In the genomic region with DNA sequence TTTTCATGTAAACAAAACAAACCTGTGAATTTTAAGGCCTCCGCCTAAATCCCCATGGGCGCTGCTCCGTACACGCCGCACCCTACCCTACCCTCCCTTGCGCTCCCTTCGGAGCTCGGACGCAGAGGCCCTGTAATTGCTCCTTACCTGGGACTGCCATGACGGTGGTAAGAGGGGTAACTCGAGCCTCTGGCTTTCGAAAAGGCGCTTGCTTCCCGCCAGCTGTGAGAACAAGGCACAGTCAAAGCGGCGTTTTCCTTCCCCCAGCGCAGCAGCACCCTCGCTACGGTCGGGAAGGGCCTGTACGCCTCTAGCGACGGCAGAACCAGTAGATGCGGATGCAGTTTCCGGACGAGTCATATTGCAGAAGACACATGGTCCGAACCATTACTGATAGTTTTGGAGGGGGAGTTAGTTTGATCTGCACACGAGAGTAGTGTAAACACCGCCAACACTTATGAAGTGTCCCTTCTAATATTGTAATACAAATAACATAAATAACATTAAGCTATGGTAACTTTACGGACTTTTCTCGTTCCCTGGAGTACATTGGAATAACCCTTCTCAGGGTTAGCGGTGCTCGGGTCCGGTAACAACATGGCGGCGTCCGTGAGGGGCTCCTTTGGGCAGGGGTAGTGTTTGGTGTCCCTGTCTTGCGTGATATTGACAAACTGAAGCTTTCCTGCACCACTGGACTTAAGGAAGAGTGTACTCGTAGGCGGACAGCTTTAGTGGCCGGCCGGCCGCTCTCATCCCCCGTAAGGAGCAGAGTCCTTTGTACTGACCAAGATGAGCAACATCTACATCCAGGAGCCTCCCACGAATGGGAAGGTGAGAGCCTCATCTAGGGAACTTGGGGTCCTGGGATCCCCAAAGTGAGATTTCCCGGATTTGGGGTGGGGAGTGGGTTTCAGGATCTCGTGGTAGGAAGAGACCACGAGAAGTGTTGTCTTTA, we compare ENCODE assay signal across 8 cellular contexts. TPM values are rescaled to one million over a fixed set of nuclear protein-coding genes. Genes with fewer than 3 reads are reported as not detected.
DNase-seq lines count a peak whose midpoint lies in the region; ATAC-seq and TF ChIP-seq lines count a peak whose summit lies in the region.

A gene with protein sequence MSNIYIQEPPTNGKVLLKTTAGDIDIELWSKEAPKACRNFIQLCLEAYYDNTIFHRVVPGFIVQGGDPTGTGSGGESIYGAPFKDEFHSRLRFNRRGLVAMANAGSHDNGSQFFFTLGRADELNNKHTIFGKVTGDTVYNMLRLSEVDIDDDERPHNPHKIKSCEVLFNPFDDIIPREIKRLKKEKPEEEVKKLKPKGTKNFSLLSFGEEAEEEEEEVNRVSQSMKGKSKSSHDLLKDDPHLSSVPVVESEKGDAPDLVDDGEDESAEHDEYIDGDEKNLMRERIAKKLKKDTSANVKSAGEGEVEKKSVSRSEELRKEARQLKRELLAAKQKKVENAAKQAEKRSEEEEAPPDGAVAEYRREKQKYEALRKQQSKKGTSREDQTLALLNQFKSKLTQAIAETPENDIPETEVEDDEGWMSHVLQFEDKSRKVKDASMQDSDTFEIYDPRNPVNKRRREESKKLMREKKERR (plus strand): TSS at position 573 of the 955 bp plus-strand sequence. CDS start 217 bp downstream, at position 790.
Gene SREK1IP1, minus strand, starts transcription at position 334 of the 955 bp plus-strand sequence. Its CDS starts 174 bp downstream, at position 160.

- H3K9me3 Mint-ChIP-seq in chondrocyte (ENCODE audit: low read depth), result no peaks in the 10 kb centered on the region

- TF ChIP-seq CTCF in chondrocyte (IDR thresholded peaks at IDR 0.05) (peak; percentile 50), kidney epithelial cell (IDR thresholded peaks at IDR 0.05; ENCODE audit: insufficient read depth, low read length, poor library complexity, severe bottlenecking) (peak; percentile 11)

- peaks cover 2% of the 10 kb centered on the region for H3K36me3 ChIP-seq in kidney epithelial cell (ENCODE audit: control insufficient read depth, insufficient read depth, low read length)

- peaks cover 43% of the 10 kb centered on the region for H3K4me1 Mint-ChIP-seq in chondrocyte (ENCODE audit: low read depth)

- peak within 1 kb of the TSS; percentile 92 for H3K4me3 Mint-ChIP-seq in chondrocyte (ENCODE audit: unreplicated experiment)

- no peaks in the 10 kb centered on the region for H3K27me3 Mint-ChIP-seq in chondrocyte (ENCODE audit: low read depth)

- H3K27ac Mint-ChIP-seq in chondrocyte (ENCODE audit: unreplicated experiment), result peak within 1 kb of the TSS; percentile 94

- H3K4me3 ChIP-seq in kidney epithelial cell (ENCODE audit: low read depth, low read length), result peak within 1 kb of the TSS; percentile 83

- peaks cover 13% of the 10 kb centered on the region for H3K36me3 Mint-ChIP-seq in chondrocyte (ENCODE audit: low read depth)

- ATAC-seq in GM19025 (IDR thresholded peaks at IDR 0.05; ENCODE audit: low read depth, unreplicated experiment) (peak; percentile 98), HG03342 (IDR thresholded peaks at IDR 0.05; ENCODE audit: unreplicated experiment) (peak; percentile 96)

- DNase-seq in AG20443 (ENCODE audit: low spot score), result peak; percentile 91
- DNase-seq in NCI-H446 (lab: John Stamatoyannopoulos, UW), result peak; percentile 80 to 90
- peak; percentile 70 for DNase-seq in activated CD4-positive, alpha-beta T cell treated with anti-CD3 and anti-CD28 coated beads for 1 hour
- no peak for DNase-seq in chondrocyte (ENCODE audit: low spot score)
- peak; percentile 70 for DNase-seq in kidney epithelial cell (ENCODE audit: low read depth)
- DNase-seq in stimulated activated CD4-positive, alpha-beta T cell treated with anti-CD3 and anti-CD28 coated beads, Interleukin-15, amount 100 ng/mL, for 48 hours (ENCODE audit: low read depth in 2 of 2), result peak; percentile 75

- H3K27me3 ChIP-seq in kidney epithelial cell (ENCODE audit: control insufficient read depth, insufficient read depth, low read length), result no peaks in the 10 kb centered on the region

RNA-seq across cellular contexts. Expression of the first gene that starts in this region (rescaled TPM):
- total RNA-seq in chondrocyte, result 19.5 to 22.4 TPM (median 20.0 TPM) in 3 replicates
- 18.4 and 23.6 TPM in 2 replicates for total RNA-seq in kidney epithelial cell

RNA-seq across cellular contexts. Expression of gene SREK1IP1, which starts in this region (rescaled TPM):
- total RNA-seq in chondrocyte (17.2 to 21.9 TPM (median 20.8 TPM) in 3 replicates), kidney epithelial cell (7.9 and 8.1 TPM in 2 replicates)
